In genomic region chr1:1637479-1637875, GRCh38 we compare ENCODE assay signal across 1 cellular context. TPM values are rescaled to one million over a fixed set of nuclear protein-coding genes. Genes with fewer than 3 reads are reported as not detected.
"Had no signal": no experiment of that assay in that cellular context is flagged by ENCODE, and none has a peak within 500 bp of the region (broad histone marks: within the 10 kb centered on the region; RNA-seq: fewer than 3 reads in every experiment).

No MANE protein-coding gene starts in this region.

RNA-seq across cellular contexts. Expression of gene MMP23B, which starts 5.5 kb away (rescaled TPM):
- total RNA-seq: dermis blood vessel endothelial cell had no signal
